In the genomic region with DNA sequence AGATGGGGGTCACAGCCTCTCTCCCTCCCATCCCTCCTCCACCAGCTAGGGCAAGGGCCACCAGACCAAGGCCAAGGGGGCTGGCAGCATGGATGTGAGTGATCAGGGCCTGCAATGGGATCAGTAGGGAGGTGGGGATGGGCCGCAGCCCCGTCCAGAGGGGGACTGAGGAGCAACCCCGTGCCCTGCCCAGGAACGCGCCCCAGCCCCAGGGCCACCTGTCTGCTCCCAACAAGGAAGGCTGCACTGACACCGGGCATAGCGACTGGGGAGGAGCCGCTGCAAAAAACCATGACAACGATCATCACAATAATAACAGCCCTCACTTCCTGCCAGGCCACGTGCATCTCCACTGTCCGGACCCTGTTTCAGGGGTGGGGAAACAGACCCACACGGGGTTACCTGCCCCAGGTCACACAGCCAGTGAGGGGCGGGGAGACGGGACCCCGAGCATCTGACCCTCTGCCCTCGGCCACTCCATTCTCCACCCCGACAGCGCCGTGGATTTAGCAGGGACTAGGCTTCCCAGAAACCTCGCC, we compare ENCODE assay signal across 8 cellular contexts. TPM values are rescaled to one million over a fixed set of nuclear protein-coding genes. Genes with fewer than 3 reads are reported as not detected.
A peak's percentile ranks its signal among the peaks of the same experiment; 100 is the strongest.
DNase-seq lines count a peak whose midpoint lies in the region; ATAC-seq and TF ChIP-seq lines count a peak whose summit lies in the region.

No MANE protein-coding gene starts in this region.

- no peaks in the 10 kb centered on the region for H3K27me3 ChIP-seq in neural progenitor cell

- peaks cover 21% of the 10 kb centered on the region for H3F3A ChIP-seq in neural progenitor cell (ENCODE audit: low read depth)

- no peaks in the 10 kb centered on the region for H3K9me3 ChIP-seq in neural progenitor cell (ENCODE audit: low read depth)

- no peak overlapping the region for H3K4me3 Mint-ChIP-seq in neural progenitor cell

- TF ChIP-seq CTCF in neural progenitor cell (IDR thresholded peaks at IDR 0.05) = no peak

- no peak overlapping the region for H3K27ac Mint-ChIP-seq in neural progenitor cell

- no peak overlapping the region for H2AFZ ChIP-seq in neural progenitor cell (replicated peaks)

- peaks cover 44% of the 10 kb centered on the region for H3K4me1 ChIP-seq in neural progenitor cell

- H3K36me3 ChIP-seq in neural progenitor cell = no peaks in the 10 kb centered on the region

- peaks cover 3% of the 10 kb centered on the region for H3K27me3 Mint-ChIP-seq in neural progenitor cell (ENCODE audit: insufficient read depth, low read depth)

- peak overlapping the region; percentile 73 for H3K4me2 ChIP-seq in neural progenitor cell

- no peak overlapping the region for H3K4me3 ChIP-seq in neural progenitor cell

- H3K79me2 ChIP-seq in neural progenitor cell (ENCODE audit: low read depth) = peaks cover 82% of the 10 kb centered on the region

- ATAC-seq in HG03378 (IDR thresholded peaks at IDR 0.05; ENCODE audit: unreplicated experiment) (no peak), HG03175 (IDR thresholded peaks at IDR 0.05; ENCODE audit: unreplicated experiment) (no peak), GM18520 (IDR thresholded peaks at IDR 0.05; ENCODE audit: unreplicated experiment) (no peak)

- peaks cover 53% of the 10 kb centered on the region for H3K4me1 Mint-ChIP-seq in neural progenitor cell

- no peaks in the 10 kb centered on the region for H3K9me3 Mint-ChIP-seq in neural progenitor cell

- peak overlapping the region; percentile 91 for H3K27ac ChIP-seq in neural progenitor cell

- no peak overlapping the region for H3K9ac ChIP-seq in neural progenitor cell

- H3K36me3 Mint-ChIP-seq in neural progenitor cell = peaks cover 2% of the 10 kb centered on the region

- DNase-seq in DMS53 (lab: John Stamatoyannopoulos, UW) (peak; percentile 98), M059J (ENCODE audit: low read depth) (peak; percentile 62), cerebellar cortex (ENCODE audit: low spot score) (peak; percentile 55), neural progenitor cell (ENCODE audit: low spot score) (no peak), hippocampal formation (lab: John Stamatoyannopoulos, UW) (no peak)

- H4K20me1 ChIP-seq in neural progenitor cell (ENCODE audit: low read depth) = peaks cover 82% of the 10 kb centered on the region

RNA-seq across cellular contexts. Expression of gene NCOR2, which starts 24.3 kb away (rescaled TPM):
- total RNA-seq in M059J (2014; rRNA removed; shearing (Covaris generic)) = 16.5 and 54.8 TPM in 2 replicates
- 14.3 and 18.0 TPM in 2 replicates for total RNA-seq in neural progenitor cell (ENCODE audit: low replicate concordance)

Comparison
In these comparisons a context has a peak if more than half of its experiments do, and no peak if none do; other contexts are left out.
1. DNase-seq: peak in DMS53 (single experiment), M059J (single experiment) and cerebellar cortex (single experiment); none in neural progenitor cell (single experiment) and hippocampal formation (0 of 2).